ENCODE assay signal across 14 cellular contexts in the genomic region with DNA sequence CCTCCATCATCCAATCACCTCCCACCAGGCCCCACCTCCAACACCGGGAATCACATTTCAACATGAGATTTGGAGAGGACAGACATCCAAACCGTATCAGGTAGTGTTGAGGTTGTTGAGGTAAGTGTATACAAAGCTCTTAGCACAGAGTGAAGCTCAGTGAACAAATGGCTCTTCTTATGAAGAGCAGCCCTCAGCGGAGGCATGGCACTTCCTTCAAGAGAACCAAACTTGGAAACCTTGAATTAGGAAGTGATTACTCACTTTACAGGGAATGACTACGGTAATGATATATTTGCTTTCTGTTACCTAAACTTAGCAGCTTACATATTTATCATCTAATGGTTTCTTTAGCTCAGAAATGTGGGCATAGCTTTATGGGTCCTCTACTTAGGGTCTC.
"Had no signal": no experiment of that assay in that cellular context is flagged by ENCODE, and none has a peak within 500 bp of the region (broad histone marks: within the 10 kb centered on the region; RNA-seq: fewer than 3 reads in every experiment).

No MANE protein-coding gene starts in this region.

- H3K4me1 ChIP-seq: gastroesophageal sphincter, right atrium auricular region had no signal

- H3K9me3 ChIP-seq: gastroesophageal sphincter, heart right ventricle, right atrium auricular region, transverse colon had no signal

- ATAC-seq: gastroesophageal sphincter, heart right ventricle, left lobe of liver had no signal

- H3K27ac ChIP-seq: cardiac muscle cell, gastroesophageal sphincter, heart right ventricle, right atrium auricular region, transverse colon had no signal

- H3K36me3 ChIP-seq: cardiac muscle cell, gastroesophageal sphincter, heart right ventricle, right atrium auricular region, transverse colon had no signal

- DNase-seq: activated gamma-delta T cell; activated T-cell treated with anti-CD3 and anti-CD28 coated beads, Interleukin-2, amount 50 U/mL, for 24 hours; heart right ventricle; islet precursor cell; mammary epithelial cell; nucleus accumbens; stimulated activated CD4-positive, alpha-beta T cell treated with anti-CD3 and anti-CD28 coated beads, Interleukin-2, amount 100 ng/mL, for 48 hours; stimulated activated naive CD4-positive, alpha-beta T cell treated with Interleukin-2 at 50 U/mL for 16 hours; T-helper 2 cell; transverse colon had no signal

- H3K4me3 ChIP-seq: cardiac muscle cell, gastroesophageal sphincter, heart right ventricle, right atrium auricular region, transverse colon had no signal

- H3K27me3 ChIP-seq: cardiac muscle cell, gastroesophageal sphincter, right atrium auricular region, transverse colon had no signal
